In genomic region chr1:15744122-15744679, GRCh38 we compare ENCODE assay signal across 31 cellular contexts. TPM values are rescaled to one million over a fixed set of nuclear protein-coding genes. Genes with fewer than 3 reads are reported as not detected.
"Had no signal": no experiment of that assay in that cellular context is flagged by ENCODE, and none has a peak within 500 bp of the region (broad histone marks: within the 10 kb centered on the region; RNA-seq: fewer than 3 reads in every experiment).

No MANE protein-coding gene starts in this region.

- H3K4me1 ChIP-seq: pancreas had no signal

- H3K4me3 Mint-ChIP-seq: activated CD4-positive, alpha-beta T cell treated with anti-CD3 and anti-CD28 coated beads, Interleukin-2, amount 10 ng/mL, durations not matched to agents 24 days and 14 days; activated CD8-positive, alpha-beta memory T cell treated with anti-CD3 and anti-CD28 coated beads, Interleukin-2, amount 10 ng/mL, durations not matched to agents 7 days and 5 days; activated CD8-positive, alpha-beta T cell treated with anti-CD3 and anti-CD28 coated beads for 36 hours; activated naive CD8-positive, alpha-beta T cell; activated T-helper 1 cell treated with anti-CD3 and anti-CD28 coated beads, Interleukin-12 subunit alpha, Interleukin-12 subunit beta, Interleukin-2, Interleukin-4 antibody, amounts not matched to agents 30 ng/mL and 10 ng/mL and 1 ng/mL, durations not matched to agents 14 hours and 24 hours and 36 hours; memory B cell; naive B cell; stimulated activated effector memory CD8-positive, alpha-beta T cell treated with anti-CD3 and anti-CD28 coated beads, Interleukin-12 subunit alpha, Interleukin-12 subunit beta, amount 100 ng/mL, for 72 hours; stimulated activated naive CD8-positive, alpha-beta T cell treated with anti-CD3 and anti-CD28 coated beads, Interleukin-15, amount 100 ng/mL, for 72 hours had no signal

- DNase-seq: activated CD4-positive, alpha-beta T cell treated with anti-CD3 and anti-CD28 coated beads, Interleukin-2, amount 10 ng/mL, durations not matched to agents 24 days and 14 days; activated CD8-positive, alpha-beta memory T cell treated with anti-CD3 and anti-CD28 coated beads, Interleukin-2, amount 10 ng/mL, durations not matched to agents 7 days and 5 days; activated CD8-positive, alpha-beta T cell treated with anti-CD3 and anti-CD28 coated beads for 36 hours; activated gamma-delta T cell treated with Interleukin-2 at 50 U/mL for 16 hours; activated T-cell treated with anti-CD3 and anti-CD28 coated beads for 4 hours; adrenal gland; central memory CD4-positive, alpha-beta T cell; effector memory CD4-positive, alpha-beta T cell; foreskin melanocyte; hypothalamus; left cardiac atrium; naive B cell; psoas muscle; stimulated activated CD4-positive, alpha-beta T cell treated with anti-CD3 and anti-CD28 coated beads, Interleukin-1b, Interleukin-23, amount 100 ng/mL, for 48 hours; stimulated activated naive CD8-positive, alpha-beta T cell treated with anti-CD3 and anti-CD28 coated beads, Interleukin-15, amount 100 ng/mL, for 72 hours had no signal

- ATAC-seq: activated CD8-positive, alpha-beta memory T cell treated with anti-CD3 and anti-CD28 coated beads, Interleukin-2, amount 10 ng/mL, durations not matched to agents 7 days and 5 days; activated CD8-positive, alpha-beta T cell treated with anti-CD3 and anti-CD28 coated beads for 36 hours; esophagus mucosa; left cardiac atrium; pancreas; psoas muscle; stimulated activated effector memory CD8-positive, alpha-beta T cell treated with anti-CD3 and anti-CD28 coated beads, Interleukin-12 subunit alpha, Interleukin-12 subunit beta, amount 100 ng/mL, for 72 hours; stimulated activated naive CD8-positive, alpha-beta T cell treated with anti-CD3 and anti-CD28 coated beads, Interleukin-15, amount 100 ng/mL, for 72 hours had no signal

- H3K9me3 Mint-ChIP-seq: activated CD4-positive, alpha-beta T cell treated with anti-CD3 and anti-CD28 coated beads, Interleukin-2, amount 10 ng/mL, durations not matched to agents 24 days and 14 days; activated CD8-positive, alpha-beta T cell treated with anti-CD3 and anti-CD28 coated beads for 36 hours; activated T-helper 1 cell treated with anti-CD3 and anti-CD28 coated beads, Interleukin-12 subunit alpha, Interleukin-12 subunit beta, Interleukin-2, Interleukin-4 antibody, amounts not matched to agents 30 ng/mL and 10 ng/mL and 1 ng/mL, durations not matched to agents 14 hours and 24 hours and 36 hours; memory B cell; naive B cell; stimulated activated effector memory CD8-positive, alpha-beta T cell treated with anti-CD3 and anti-CD28 coated beads, Interleukin-12 subunit alpha, Interleukin-12 subunit beta, amount 100 ng/mL, for 72 hours; stimulated activated naive CD8-positive, alpha-beta T cell treated with anti-CD3 and anti-CD28 coated beads, Interleukin-15, amount 100 ng/mL, for 72 hours had no signal

- H3K36me3 ChIP-seq: adrenal gland, pancreas, right atrium auricular region had no signal

- H3K9me3 ChIP-seq: adrenal gland, pancreas, psoas muscle, right atrium auricular region, tibial nerve had no signal

- FAIRE-seq: astrocyte, colon, endothelial cell of umbilical vein, islet of Langerhans, pancreas, urothelium cell line had no signal

- H3K27me3 ChIP-seq: adrenal gland, pancreas, right atrium auricular region, tibial nerve had no signal

- H3K36me3 Mint-ChIP-seq: activated CD8-positive, alpha-beta memory T cell treated with anti-CD3 and anti-CD28 coated beads, Interleukin-2, amount 10 ng/mL, durations not matched to agents 7 days and 5 days; activated naive CD8-positive, alpha-beta T cell; memory B cell; naive B cell; stimulated activated effector memory CD8-positive, alpha-beta T cell treated with anti-CD3 and anti-CD28 coated beads, Interleukin-12 subunit alpha, Interleukin-12 subunit beta, amount 100 ng/mL, for 72 hours had no signal

- H3K27ac Mint-ChIP-seq: activated CD4-positive, alpha-beta T cell treated with anti-CD3 and anti-CD28 coated beads, Interleukin-2, amount 10 ng/mL, durations not matched to agents 24 days and 14 days; activated CD8-positive, alpha-beta memory T cell treated with anti-CD3 and anti-CD28 coated beads, Interleukin-2, amount 10 ng/mL, durations not matched to agents 7 days and 5 days; activated CD8-positive, alpha-beta T cell treated with anti-CD3 and anti-CD28 coated beads for 36 hours; activated naive CD8-positive, alpha-beta T cell; activated T-helper 1 cell treated with anti-CD3 and anti-CD28 coated beads, Interleukin-12 subunit alpha, Interleukin-12 subunit beta, Interleukin-2, Interleukin-4 antibody, amounts not matched to agents 30 ng/mL and 10 ng/mL and 1 ng/mL, durations not matched to agents 14 hours and 24 hours and 36 hours; memory B cell; stimulated activated effector memory CD8-positive, alpha-beta T cell treated with anti-CD3 and anti-CD28 coated beads, Interleukin-12 subunit alpha, Interleukin-12 subunit beta, amount 100 ng/mL, for 72 hours; stimulated activated naive CD8-positive, alpha-beta T cell treated with anti-CD3 and anti-CD28 coated beads, Interleukin-15, amount 100 ng/mL, for 72 hours had no signal

- H3K27me3 Mint-ChIP-seq: activated CD4-positive, alpha-beta T cell treated with anti-CD3 and anti-CD28 coated beads, Interleukin-2, amount 10 ng/mL, durations not matched to agents 24 days and 14 days; activated CD8-positive, alpha-beta memory T cell treated with anti-CD3 and anti-CD28 coated beads, Interleukin-2, amount 10 ng/mL, durations not matched to agents 7 days and 5 days; activated CD8-positive, alpha-beta T cell treated with anti-CD3 and anti-CD28 coated beads for 36 hours; activated naive CD8-positive, alpha-beta T cell; stimulated activated naive CD8-positive, alpha-beta T cell treated with anti-CD3 and anti-CD28 coated beads, Interleukin-15, amount 100 ng/mL, for 72 hours had no signal

- H3K4me3 ChIP-seq: adrenal gland, pancreas, psoas muscle, right atrium auricular region, tibial nerve had no signal

- H3K27ac ChIP-seq: adrenal gland, pancreas, psoas muscle, right atrium auricular region, tibial nerve had no signal

RNA-seq across cellular contexts. Expression of gene TMEM82, which starts 1.9 kb away (rescaled TPM):
- total RNA-seq: activated CD4-positive, alpha-beta T cell treated with anti-CD3 and anti-CD28 coated beads, Interleukin-2, amount 10 ng/mL, durations not matched to agents 24 days and 14 days; activated CD8-positive, alpha-beta memory T cell treated with anti-CD3 and anti-CD28 coated beads, Interleukin-2, amount 10 ng/mL, durations not matched to agents 7 days and 5 days; activated CD8-positive, alpha-beta T cell treated with anti-CD3 and anti-CD28 coated beads for 36 hours; activated T-helper 1 cell treated with anti-CD3 and anti-CD28 coated beads, Interleukin-12 subunit alpha, Interleukin-12 subunit beta, Interleukin-2, Interleukin-4 antibody, amounts not matched to agents 30 ng/mL and 10 ng/mL and 1 ng/mL, durations not matched to agents 14 hours and 24 hours and 36 hours; astrocyte; endothelial cell of umbilical vein; esophagus mucosa; left cardiac atrium; mononuclear cell; pancreas; psoas muscle; right atrium auricular region; skeletal muscle tissue; T-helper 2 cell treated with Interferon-gamma antibody and Interleukin-4, amounts not matched to agents 100 ng/mL and 5 ng/mL, for 36 hours; tibial nerve had no signal
- polyA plus RNA-seq: adrenal gland, endothelial cell of umbilical vein, pancreas, psoas muscle had no signal

RNA-seq across cellular contexts. Expression of gene FBLIM1, which starts 14.4 kb away (rescaled TPM):
- total RNA-seq: activated CD4-positive, alpha-beta T cell treated with anti-CD3 and anti-CD28 coated beads, Interleukin-2, amount 10 ng/mL, durations not matched to agents 24 days and 14 days; activated CD8-positive, alpha-beta memory T cell treated with anti-CD3 and anti-CD28 coated beads, Interleukin-2, amount 10 ng/mL, durations not matched to agents 7 days and 5 days; activated CD8-positive, alpha-beta T cell treated with anti-CD3 and anti-CD28 coated beads for 36 hours; activated T-helper 1 cell treated with anti-CD3 and anti-CD28 coated beads, Interleukin-12 subunit alpha, Interleukin-12 subunit beta, Interleukin-2, Interleukin-4 antibody, amounts not matched to agents 30 ng/mL and 10 ng/mL and 1 ng/mL, durations not matched to agents 14 hours and 24 hours and 36 hours; mononuclear cell; T-helper 2 cell treated with Interferon-gamma antibody and Interleukin-4, amounts not matched to agents 100 ng/mL and 5 ng/mL, for 36 hours had no signal
